Comparison of ENCODE assay signal across 8 cellular contexts in genomic region chr5:94524841-94525697, GRCh38.
A peak's percentile ranks its signal among the peaks of the same experiment; 100 is the strongest.
DNase-seq lines count a peak whose midpoint lies in the region; ATAC-seq, FAIRE-seq and TF ChIP-seq lines count a peak whose summit lies in the region.

No MANE protein-coding gene starts in this region.

- H3K4me1 ChIP-seq in endothelial cell of umbilical vein (ENCODE audit: control insufficient read depth, extremely low read depth, insufficient read depth, low read length): no peaks in the 10 kb centered on the region

- in situ Hi-C loops in SK-MEL-5 (cut with HindIII; ENCODE audit: low pct_unique_long_range_greater_than_20kb, low sequenced_read_pairs): no loop called here

- H3K9ac ChIP-seq in endothelial cell of umbilical vein (replicated peaks; ENCODE audit: extremely low read depth, insufficient read depth, low read length): no peak overlapping the region

- H3K79me2 ChIP-seq in endothelial cell of umbilical vein (ENCODE audit: control insufficient read depth, insufficient read depth, low read length): no peaks in the 10 kb centered on the region

- intact Hi-C loops in endothelial cell of umbilical vein (cut with micrococcal nuclease): loop anchor here (1.0 to 10.0 kb wide), 3 partner anchors 168 to 330 kb away; no protein-coding TSS in a partner anchor

- no peak for DNase-seq in activated naive CD8-positive, alpha-beta T cell treated with anti-CD3 and anti-CD28 coated beads, Interleukin-2, amount 10 ng/mL, durations not matched to agents 7 days and 5 days
- no peak for DNase-seq in activated naive CD8-positive, alpha-beta T cell treated with anti-CD3 and anti-CD28 coated beads for 36 hours
- peak; percentile 37 for DNase-seq in HuH-7 (ENCODE audit: low spot score)
- peak; percentile 57 for DNase-seq in SK-MEL-5 (ENCODE audit: low read depth, low spot score)
- peak; percentile 60 for DNase-seq in endothelial cell of umbilical vein (ENCODE audit: low read depth, low spot score)
- peak; percentile 64 for DNase-seq in natural killer cell treated with Interleukin-12 subunit alpha and Interleukin-12 subunit beta and Interleukin-15 and Interleukin-18, amount 100 ng/mL, for 72 hours (ENCODE audit: low spot score)
- DNase-seq in GM19238 (ENCODE audit: insufficient read length, low spot score): no peak

- no peaks in the 10 kb centered on the region for H3K27me3 ChIP-seq in endothelial cell of umbilical vein (ENCODE audit: control insufficient read depth in 2 of 2, insufficient read depth in 2 of 2, low read length in 2 of 2)

- no peaks in the 10 kb centered on the region for H3K9me1 ChIP-seq in endothelial cell of umbilical vein (replicated peaks; ENCODE audit: control insufficient read depth, extremely low read depth, insufficient read depth, low read length)

- POLR2A ChIA-PET in activated naive CD8-positive, alpha-beta T cell treated with anti-CD3 and anti-CD28 coated beads, Interleukin-2, amount 10 ng/mL, durations not matched to agents 7 days and 5 days (lab: Charles Lee): no interaction called here
- POLR2A ChIA-PET in endothelial cell of umbilical vein (lab: Charles Lee): no interaction called here

- no peaks in the 10 kb centered on the region for H3K27me3 Mint-ChIP-seq in activated naive CD8-positive, alpha-beta T cell treated with anti-CD3 and anti-CD28 coated beads, Interleukin-2, amount 10 ng/mL, durations not matched to agents 7 days and 5 days
- no peaks in the 10 kb centered on the region for H3K27me3 Mint-ChIP-seq in activated naive CD8-positive, alpha-beta T cell treated with anti-CD3 and anti-CD28 coated beads for 36 hours
- no peaks in the 10 kb centered on the region for H3K27me3 Mint-ChIP-seq in natural killer cell treated with Interleukin-12 subunit alpha and Interleukin-12 subunit beta and Interleukin-15 and Interleukin-18, amount 100 ng/mL, for 72 hours

- dilution Hi-C loops in endothelial cell of umbilical vein (cut with MboI; ENCODE audit: extremely low pct_ligation_motif_present, low sequenced_read_pairs): no loop called here

- H2AFZ ChIP-seq in endothelial cell of umbilical vein (ENCODE audit: low read depth, low read length): no peak overlapping the region

- no peaks in the 10 kb centered on the region for H3K36me3 ChIP-seq in endothelial cell of umbilical vein (ENCODE audit: control insufficient read depth in 2 of 2, extremely low read depth in 1 of 2, insufficient read depth in 2 of 2, low read length in 2 of 2)

- peak; percentile 73 for FAIRE-seq in endothelial cell of umbilical vein (lab: Jason Lieb, UNC)

- no peaks in the 10 kb centered on the region for H4K20me1 ChIP-seq in endothelial cell of umbilical vein (replicated peaks; ENCODE audit: control insufficient read depth, extremely low read depth, insufficient read depth, low read length)

- no peaks in the 10 kb centered on the region for H3K9me3 ChIP-seq in endothelial cell of umbilical vein (replicated peaks; ENCODE audit: control insufficient read depth, insufficient read depth, low read length)

- CTCF ChIA-PET in endothelial cell of umbilical vein (lab: Charles Lee): interaction anchor here (0.6 to 2.9 kb wide), 20 partner anchors 10 to 385 kb away, joined by 3 to 69 read pairs (median 4); partner anchors contain the start of genes KIAA0825 and SLF1

- no peak for TF ChIP-seq POLR2A in endothelial cell of umbilical vein (IDR thresholded peaks at IDR 0.05; ENCODE audit: low read depth, low read length)

- peaks cover 2% of the 10 kb centered on the region for H3K4me1 Mint-ChIP-seq in activated naive CD8-positive, alpha-beta T cell treated with anti-CD3 and anti-CD28 coated beads, Interleukin-2, amount 10 ng/mL, durations not matched to agents 7 days and 5 days
- no peaks in the 10 kb centered on the region for H3K4me1 Mint-ChIP-seq in activated naive CD8-positive, alpha-beta T cell treated with anti-CD3 and anti-CD28 coated beads for 36 hours
- H3K4me1 Mint-ChIP-seq in natural killer cell treated with Interleukin-12 subunit alpha and Interleukin-12 subunit beta and Interleukin-15 and Interleukin-18, amount 100 ng/mL, for 72 hours (ENCODE audit: low read depth in 2 of 2): peaks cover 0 to 17% of the 10 kb centered on the region in 2 donors

- H3K4me2 ChIP-seq in endothelial cell of umbilical vein (ENCODE audit: insufficient read depth, low read length): no peak overlapping the region

- no TSS peak for BruUV-seq in endothelial cell of umbilical vein (replicated peaks; lab: Mats Ljungman, UMichigan)

- H3K27ac ChIP-seq in endothelial cell of umbilical vein (ENCODE audit: insufficient read depth, low read depth, low read length): no peak overlapping the region

- H3K27ac Mint-ChIP-seq in activated naive CD8-positive, alpha-beta T cell treated with anti-CD3 and anti-CD28 coated beads, Interleukin-2, amount 10 ng/mL, durations not matched to agents 7 days and 5 days: no peak overlapping the region
- H3K27ac Mint-ChIP-seq in activated naive CD8-positive, alpha-beta T cell treated with anti-CD3 and anti-CD28 coated beads for 36 hours: no peak overlapping the region
- peak overlapping the region; percentile 54 to 81 for H3K27ac Mint-ChIP-seq in natural killer cell treated with Interleukin-12 subunit alpha and Interleukin-12 subunit beta and Interleukin-15 and Interleukin-18, amount 100 ng/mL, for 72 hours

- peak; percentile 52 for ATAC-seq in activated naive CD8-positive, alpha-beta T cell treated with anti-CD3 and anti-CD28 coated beads, Interleukin-2, amount 10 ng/mL, durations not matched to agents 7 days and 5 days (ENCODE audit: low read depth)
- peak; percentile 88 for ATAC-seq in GM21528 (IDR thresholded peaks at IDR 0.05; ENCODE audit: low FRiP score, unreplicated experiment)
- peak; percentile 76 to 78 for ATAC-seq in natural killer cell treated with Interleukin-12 subunit alpha and Interleukin-12 subunit beta and Interleukin-15 and Interleukin-18, amount 100 ng/mL, for 72 hours

- peak; percentile 41 to 46 for TF ChIP-seq CTCF in endothelial cell of umbilical vein (IDR thresholded peaks at IDR 0.05; ENCODE audit: extremely low read depth in 1 of 2, insufficient read depth in 1 of 2, low read depth in 1 of 2, low read length in 2 of 2)

- H3K4me3 ChIP-seq in endothelial cell of umbilical vein (replicated peaks in 1 of 3; ENCODE audit: insufficient read depth in 1 of 3, low read depth in 1 of 3, low read length in 3 of 3): no peak overlapping the region

- H3K4me3 Mint-ChIP-seq in activated naive CD8-positive, alpha-beta T cell treated with anti-CD3 and anti-CD28 coated beads, Interleukin-2, amount 10 ng/mL, durations not matched to agents 7 days and 5 days: no peak overlapping the region
- no peak overlapping the region for H3K4me3 Mint-ChIP-seq in activated naive CD8-positive, alpha-beta T cell treated with anti-CD3 and anti-CD28 coated beads for 36 hours
- no peak overlapping the region for H3K4me3 Mint-ChIP-seq in natural killer cell treated with Interleukin-12 subunit alpha and Interleukin-12 subunit beta and Interleukin-15 and Interleukin-18, amount 100 ng/mL, for 72 hours

- no peaks in the 10 kb centered on the region for H3K9me3 Mint-ChIP-seq in activated naive CD8-positive, alpha-beta T cell treated with anti-CD3 and anti-CD28 coated beads, Interleukin-2, amount 10 ng/mL, durations not matched to agents 7 days and 5 days
- no peaks in the 10 kb centered on the region for H3K9me3 Mint-ChIP-seq in activated naive CD8-positive, alpha-beta T cell treated with anti-CD3 and anti-CD28 coated beads for 36 hours
- H3K9me3 Mint-ChIP-seq in natural killer cell treated with Interleukin-12 subunit alpha and Interleukin-12 subunit beta and Interleukin-15 and Interleukin-18, amount 100 ng/mL, for 72 hours: no peaks in the 10 kb centered on the region

- no peaks in the 10 kb centered on the region for H3K36me3 Mint-ChIP-seq in activated naive CD8-positive, alpha-beta T cell treated with anti-CD3 and anti-CD28 coated beads, Interleukin-2, amount 10 ng/mL, durations not matched to agents 7 days and 5 days
- no peaks in the 10 kb centered on the region for H3K36me3 Mint-ChIP-seq in activated naive CD8-positive, alpha-beta T cell treated with anti-CD3 and anti-CD28 coated beads for 36 hours
- H3K36me3 Mint-ChIP-seq in natural killer cell treated with Interleukin-12 subunit alpha and Interleukin-12 subunit beta and Interleukin-15 and Interleukin-18, amount 100 ng/mL, for 72 hours: no peaks in the 10 kb centered on the region

TF ChIP-seq in endothelial cell of umbilical vein, 7 proteins besides CTCF, POLR2A, EP300 and RAD21:
- TF ChIP-seq FOS (IDR thresholded peaks at IDR 0.05; ENCODE audit: borderline replicate concordance, insufficient read depth, low read length) (no peak), POLR2AphosphoS5 (IDR thresholded peaks at IDR 0.05; ENCODE audit: insufficient read depth, low read depth, low read length) (no peak), JUN (IDR thresholded peaks at IDR 0.05; ENCODE audit: borderline replicate concordance, insufficient read depth, insufficient read length, low read depth) (no peak), MAX (IDR thresholded peaks at IDR 0.05; ENCODE audit: insufficient read depth, insufficient read length) (no peak), MYC (IDR thresholded peaks at IDR 0.05; ENCODE audit: low read depth, low read length) (no peak), EZH2 (IDR thresholded peaks at IDR 0.05; ENCODE audit: borderline replicate concordance, low read depth, low read length, severe bottlenecking) (no peak), GATA2 (IDR thresholded peaks at IDR 0.05; ENCODE audit: insufficient read depth, insufficient read length, low read depth, low read length) (no peak)
TF ChIP-seq in endothelial cell of umbilical vein: peak in this region for 0.

Comparison
In these comparisons a context has a peak if more than half of its experiments do, and no peak if none do; other contexts are left out.
1. DNase-seq: peak in HuH-7 (single experiment), SK-MEL-5 (single experiment), endothelial cell of umbilical vein (single experiment) and natural killer cell treated with Interleukin-12 subunit alpha and Interleukin-12 subunit beta and Interleukin-15 and Interleukin-18, amount 100 ng/mL, for 72 hours (single experiment); none in activated naive CD8-positive, alpha-beta T cell treated with anti-CD3 and anti-CD28 coated beads, Interleukin-2, amount 10 ng/mL, durations not matched to agents 7 days and 5 days (single experiment), activated naive CD8-positive, alpha-beta T cell treated with anti-CD3 and anti-CD28 coated beads for 36 hours (single experiment) and GM19238 (single experiment).
2. H3K27ac Mint-ChIP-seq: peak in natural killer cell treated with Interleukin-12 subunit alpha and Interleukin-12 subunit beta and Interleukin-15 and Interleukin-18, amount 100 ng/mL, for 72 hours (2 of 2); none in activated naive CD8-positive, alpha-beta T cell treated with anti-CD3 and anti-CD28 coated beads, Interleukin-2, amount 10 ng/mL, durations not matched to agents 7 days and 5 days (single experiment) and activated naive CD8-positive, alpha-beta T cell treated with anti-CD3 and anti-CD28 coated beads for 36 hours (single experiment).
3. Peak in every context shown above with its lines, with median percentiles within 50 percentile points of each other: ATAC-seq.